In genomic region chr11:13405220-13405619, GRCh38 we compare ENCODE assay signal across 9 cellular contexts.
"Had no signal": no experiment of that assay in that cellular context is flagged by ENCODE, and none has a peak within 500 bp of the region (broad histone marks: within the 10 kb centered on the region; RNA-seq: fewer than 3 reads in every experiment).

No MANE protein-coding gene starts in this region.

- DNase-seq: GM23248, GOT3, H7, HFFc6, IMR-90, KG1 had no signal

- H3K27ac ChIP-seq: GM23248 had no signal

- H3K27ac Mint-ChIP-seq: HFFc6 had no signal

- H3K4me3 Mint-ChIP-seq: HFFc6 had no signal

- FAIRE-seq: K562 had no signal

- ATAC-seq: HCT116, K562 had no signal

- H3K4me3 ChIP-seq: GM23248, HAP-1, K562 had no signal

- H3K4me1 ChIP-seq: HAP-1 had no signal

- H3K9ac ChIP-seq: GM23248 had no signal

- H3K36me3 ChIP-seq: HAP-1 had no signal

- H3K9me3 ChIP-seq: HAP-1 had no signal
